1 cellular context compared by ENCODE assay signal in the genomic region with DNA sequence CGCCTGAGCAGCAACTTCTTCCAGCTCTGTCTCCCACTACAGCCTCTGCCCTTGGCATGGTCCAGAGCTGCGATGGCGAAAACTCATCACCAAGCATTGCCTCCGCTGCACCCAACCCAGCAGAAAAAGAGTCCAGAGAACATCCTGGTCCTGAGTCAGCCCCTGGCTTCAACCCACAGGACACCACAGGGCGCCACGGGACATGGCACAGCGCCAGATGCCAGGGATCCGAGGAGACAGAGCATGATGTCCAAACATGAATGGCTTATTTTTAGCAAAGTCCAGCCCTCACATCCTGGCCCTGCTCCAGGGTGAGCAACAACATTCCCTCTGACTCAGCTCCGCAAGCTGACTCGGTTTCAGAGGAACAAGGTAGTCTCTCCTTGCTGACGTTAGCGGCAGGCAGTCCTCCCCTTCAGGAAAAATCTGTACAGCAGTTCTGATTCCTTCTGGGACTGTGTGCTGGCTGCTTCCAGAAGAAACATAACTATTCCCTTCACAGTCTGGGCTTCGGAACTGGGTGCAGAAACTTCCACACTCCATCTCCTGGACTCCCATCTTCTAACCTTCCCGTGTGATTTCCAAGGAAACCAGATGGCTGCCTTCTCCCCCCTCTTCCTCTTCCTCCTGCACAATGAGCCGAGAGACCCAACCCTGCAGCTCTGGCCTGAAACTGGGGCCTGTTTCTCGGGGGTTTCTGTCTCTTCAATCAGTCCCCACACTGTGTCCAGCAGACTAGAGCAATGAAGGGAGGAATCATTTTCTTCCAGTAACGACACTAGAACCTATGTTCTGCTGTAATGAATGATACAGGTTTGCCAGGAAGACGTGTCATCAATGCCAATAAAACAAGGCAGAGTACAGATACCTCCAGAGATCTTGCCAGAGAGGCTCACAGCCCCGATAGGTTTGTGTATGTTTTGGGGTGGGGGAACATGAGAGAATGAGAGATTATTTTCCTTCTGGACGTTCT.
TF ChIP-seq lines count a peak whose summit lies in the region.

No MANE protein-coding gene starts in this region.

TF ChIP-seq in HepG2, 621 proteins besides CTCF, POLR2A, EP300 and RAD21 (continued from another document and continues in another):
- TF ChIP-seq, protein P1, sequence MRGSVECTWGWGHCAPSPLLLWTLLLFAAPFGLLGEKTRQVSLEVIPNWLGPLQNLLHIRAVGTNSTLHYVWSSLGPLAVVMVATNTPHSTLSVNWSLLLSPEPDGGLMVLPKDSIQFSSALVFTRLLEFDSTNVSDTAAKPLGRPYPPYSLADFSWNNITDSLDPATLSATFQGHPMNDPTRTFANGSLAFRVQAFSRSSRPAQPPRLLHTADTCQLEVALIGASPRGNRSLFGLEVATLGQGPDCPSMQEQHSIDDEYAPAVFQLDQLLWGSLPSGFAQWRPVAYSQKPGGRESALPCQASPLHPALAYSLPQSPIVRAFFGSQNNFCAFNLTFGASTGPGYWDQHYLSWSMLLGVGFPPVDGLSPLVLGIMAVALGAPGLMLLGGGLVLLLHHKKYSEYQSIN (CRISPR knock-in tag; IDR thresholded peaks at IDR 0.05; ENCODE audit: borderline replicate concordance) = no peak
- no peak; the same call in 1 of the 2 replicates for TF ChIP-seq GTF3A (CRISPR knock-in tag; conservative IDR thresholded peaks at IDR 0.05)
- no peak; the same call in 1 of the 2 replicates for TF ChIP-seq FOXJ3 (CRISPR knock-in tag; IDR thresholded peaks at IDR 0.05; ENCODE audit: borderline replicate concordance)
- peak; percentile 94 for TF ChIP-seq FOSL2 (CRISPR knock-in tag; IDR thresholded peaks at IDR 0.05)
- TF ChIP-seq ARID4A (CRISPR knock-in tag; IDR thresholded peaks at IDR 0.05; ENCODE audit: borderline replicate concordance) = peak; percentile 52; the same call in 1 of the 2 replicates
- TF ChIP-seq ZNF687 (CRISPR knock-in tag; IDR thresholded peaks at IDR 0.05) = peak; percentile 96
- TF ChIP-seq ZFAT (CRISPR knock-in tag; conservative IDR thresholded peaks at IDR 0.05) = no peak
- TF ChIP-seq ZNF558 (CRISPR knock-in tag; IDR thresholded peaks at IDR 0.05; ENCODE audit: borderline replicate concordance) = no peak
- no peak for TF ChIP-seq REPIN1 (CRISPR knock-in tag; IDR thresholded peaks at IDR 0.05; ENCODE audit: borderline replicate concordance, low read depth)
- no peak for TF ChIP-seq ZNF20 (CRISPR knock-in tag; IDR thresholded peaks at IDR 0.05)
- no peak for TF ChIP-seq NFYC (CRISPR knock-in tag; IDR thresholded peaks at IDR 0.05)
- TF ChIP-seq ZNF563 (CRISPR knock-in tag; IDR thresholded peaks at IDR 0.05) = no peak
- TF ChIP-seq NR2F6 (IDR thresholded peaks at IDR 0.05) = peak; percentile 34; the same call in 1 of the 2 replicates
- peak; percentile 75 for TF ChIP-seq NR2F6 (CRISPR knock-in tag; IDR thresholded peaks at IDR 0.05)
- TF ChIP-seq SAP130 (CRISPR knock-in tag; IDR thresholded peaks at IDR 0.05; ENCODE audit: low read depth) = peak; percentile 90
- TF ChIP-seq NCOA5 (CRISPR knock-in tag; IDR thresholded peaks at IDR 0.05) = no peak
- TF ChIP-seq SIX1 (CRISPR knock-in tag; IDR thresholded peaks at IDR 0.05; ENCODE audit: borderline replicate concordance) = peak; percentile 64; the same call in 1 of the 2 replicates
- no peak for TF ChIP-seq HHEX (CRISPR knock-in tag; IDR thresholded peaks at IDR 0.05)
- no peak for TF ChIP-seq TRIM24 (CRISPR knock-in tag; IDR thresholded peaks at IDR 0.05)
- TF ChIP-seq TFDP1 (CRISPR knock-in tag; IDR thresholded peaks at IDR 0.05; ENCODE audit: borderline replicate concordance) = 0 out of 2 replicates have a peak, but pooled peaks have one; percentile 36
- TF ChIP-seq ZKSCAN5 (CRISPR knock-in tag; IDR thresholded peaks at IDR 0.05) = no peak
- TF ChIP-seq TBL1XR1 (IDR thresholded peaks at IDR 0.05; ENCODE audit: borderline replicate concordance, low read length, partially characterized antibody) = no peak
- no peak for TF ChIP-seq CSRNP2 (CRISPR knock-in tag; conservative IDR thresholded peaks at IDR 0.05; ENCODE audit: low read depth)
- TF ChIP-seq MXD4 (CRISPR knock-in tag; IDR thresholded peaks at IDR 0.05) = no peak
- TF ChIP-seq ZNF331 (CRISPR knock-in tag; IDR thresholded peaks at IDR 0.05) = peak; percentile 98
- TF ChIP-seq ZNF12 (CRISPR knock-in tag; IDR thresholded peaks at IDR 0.05) = peak; percentile 68; the same call in 1 of the 2 replicates
- peak; percentile 46; the same call in 1 of the 2 replicates for TF ChIP-seq KAT8 (CRISPR knock-in tag; IDR thresholded peaks at IDR 0.05)
- no peak for TF ChIP-seq CENPBD1 (CRISPR knock-in tag; IDR thresholded peaks at IDR 0.05; ENCODE audit: borderline replicate concordance, low read depth)
- TF ChIP-seq TOPORS (CRISPR knock-in tag; IDR thresholded peaks at IDR 0.05) = 0 out of 2 replicates have a peak, but pooled peaks have one; percentile 35
- TF ChIP-seq KLF13 (CRISPR knock-in tag; IDR thresholded peaks at IDR 0.05) = no peak
- TF ChIP-seq, protein P2, sequence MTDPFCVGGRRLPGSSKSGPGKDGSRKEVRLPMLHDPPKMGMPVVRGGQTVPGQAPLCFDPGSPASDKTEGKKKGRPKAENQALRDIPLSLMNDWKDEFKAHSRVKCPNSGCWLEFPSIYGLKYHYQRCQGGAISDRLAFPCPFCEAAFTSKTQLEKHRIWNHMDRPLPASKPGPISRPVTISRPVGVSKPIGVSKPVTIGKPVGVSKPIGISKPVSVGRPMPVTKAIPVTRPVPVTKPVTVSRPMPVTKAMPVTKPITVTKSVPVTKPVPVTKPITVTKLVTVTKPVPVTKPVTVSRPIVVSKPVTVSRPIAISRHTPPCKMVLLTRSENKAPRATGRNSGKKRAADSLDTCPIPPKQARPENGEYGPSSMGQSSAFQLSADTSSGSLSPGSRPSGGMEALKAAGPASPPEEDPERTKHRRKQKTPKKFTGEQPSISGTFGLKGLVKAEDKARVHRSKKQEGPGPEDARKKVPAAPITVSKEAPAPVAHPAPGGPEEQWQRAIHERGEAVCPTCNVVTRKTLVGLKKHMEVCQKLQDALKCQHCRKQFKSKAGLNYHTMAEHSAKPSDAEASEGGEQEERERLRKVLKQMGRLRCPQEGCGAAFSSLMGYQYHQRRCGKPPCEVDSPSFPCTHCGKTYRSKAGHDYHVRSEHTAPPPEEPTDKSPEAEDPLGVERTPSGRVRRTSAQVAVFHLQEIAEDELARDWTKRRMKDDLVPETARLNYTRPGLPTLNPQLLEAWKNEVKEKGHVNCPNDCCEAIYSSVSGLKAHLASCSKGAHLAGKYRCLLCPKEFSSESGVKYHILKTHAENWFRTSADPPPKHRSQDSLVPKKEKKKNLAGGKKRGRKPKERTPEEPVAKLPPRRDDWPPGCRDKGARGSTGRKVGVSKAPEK (CRISPR knock-in tag; IDR thresholded peaks at IDR 0.05; ENCODE audit: borderline replicate concordance) = no peak
- no peak for TF ChIP-seq ZNF737 (CRISPR knock-in tag; IDR thresholded peaks at IDR 0.05; ENCODE audit: borderline replicate concordance)
- peak; percentile 35; the same call in 1 of the 2 replicates for TF ChIP-seq SPEN (CRISPR knock-in tag; IDR thresholded peaks at IDR 0.05; ENCODE audit: low read depth)
- TF ChIP-seq RAD51 (IDR thresholded peaks at IDR 0.05; ENCODE audit: borderline replicate concordance) = no peak
- peak; percentile 63; the same call in 1 of the 2 replicates for TF ChIP-seq KMT2A (CRISPR knock-in tag; IDR thresholded peaks at IDR 0.05)
